In the genomic region with DNA sequence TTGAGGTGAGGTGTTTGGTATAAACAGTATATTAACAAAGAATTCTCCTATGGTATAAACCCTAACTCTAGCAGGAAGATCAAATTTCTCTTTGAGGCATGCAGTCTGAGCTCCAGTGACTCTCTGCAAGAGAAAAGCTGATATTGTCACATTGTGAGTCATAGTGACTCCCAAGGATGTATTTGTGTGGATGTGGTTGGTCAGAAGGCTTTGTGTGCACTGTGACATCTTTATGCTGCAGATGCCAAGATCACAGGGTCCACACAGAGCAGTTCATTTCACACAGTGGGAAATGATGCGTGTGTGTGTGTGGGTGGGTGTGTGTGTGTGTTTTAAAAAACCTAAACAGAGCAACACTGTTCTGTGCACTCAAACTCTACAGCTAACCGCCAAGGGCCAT, we compare ENCODE assay signal across 14 cellular contexts.
DNase-seq lines count a peak whose midpoint lies in the region; ATAC-seq and TF ChIP-seq lines count a peak whose summit lies in the region.
"Had no signal": no experiment of that assay in that cellular context is flagged by ENCODE, and none has a peak within 500 bp of the region (broad histone marks: within the 10 kb centered on the region; RNA-seq: fewer than 3 reads in every experiment).

No MANE protein-coding gene starts in this region.

- TF ChIP-seq CTCF in fibroblast of villous mesenchyme (IDR thresholded peaks at IDR 0.05; ENCODE audit: insufficient read depth, low read depth, low read length): no peak

- no peak for ATAC-seq in HG02798 (IDR thresholded peaks at IDR 0.05; ENCODE audit: poor library complexity, unreplicated experiment)

- no peak overlapping the region for H3K4me3 ChIP-seq in fibroblast of villous mesenchyme (ENCODE audit: low read depth, low read length)
- H3K4me3 ChIP-seq: SK-N-MC, smooth muscle cell, testis had no signal

- DNase-seq in H4 (ENCODE audit: low spot score): peak; percentile 81
- peak; percentile 62 for DNase-seq in RPMI7951 (ENCODE audit: low read depth)
- DNase-seq in fibroblast of villous mesenchyme (ENCODE audit: low read depth): peak; percentile 24
- peak; percentile 42 for DNase-seq in stromal cell of bone marrow (ENCODE audit: low read depth)
- no peak for DNase-seq in activated T-cell treated with anti-CD3 and anti-CD28 coated beads for 4 hours
- no peak for DNase-seq in HUDEP-2 (lab: John Stamatoyannopoulos, UW; ENCODE audit: unreplicated experiment in 76 of 76)
- no peak for DNase-seq in T-helper 1 cell
- DNase-seq: activated naive CD8-positive, alpha-beta T cell treated with anti-CD3 and anti-CD28 coated beads for 36 hours; mammary epithelial cell; NCI-H1930; testis had no signal

Comparison
In these comparisons a context has a peak if more than half of its experiments do, and no peak if none do; other contexts are left out.
1. DNase-seq: peak in H4 (single experiment), RPMI7951 (single experiment), fibroblast of villous mesenchyme (single experiment) and stromal cell of bone marrow (single experiment); none in activated T-cell treated with anti-CD3 and anti-CD28 coated beads for 4 hours (single experiment), HUDEP-2 (0 of 76) and T-helper 1 cell (0 of 5).